In genomic region chr11:108278546-108278945, GRCh38 we compare ENCODE assay signal across 1 cellular context.
TF ChIP-seq lines count a peak whose summit lies in the region.

No MANE protein-coding gene starts in this region.

TF ChIP-seq in GM23338, 12 proteins besides CTCF, POLR2A, EP300 and RAD21 (continued from another document):
- TF ChIP-seq REST (IDR thresholded peaks at IDR 0.05; ENCODE audit: unreplicated experiment) (no peak), ZNF462 (CRISPR knock-in tag; IDR thresholded peaks at IDR 0.05) (no peak)
TF ChIP-seq in GM23338: peak in this region for 0.
